10 cellular contexts compared by ENCODE assay signal in genomic region chr12:4810219-4810671, GRCh38.
DNase-seq lines count a peak whose midpoint lies in the region; ATAC-seq, FAIRE-seq and TF ChIP-seq lines count a peak whose summit lies in the region.
"Had no signal": no experiment of that assay in that cellular context is flagged by ENCODE, and none has a peak within 500 bp of the region (broad histone marks: within the 10 kb centered on the region; RNA-seq: fewer than 3 reads in every experiment).

No MANE protein-coding gene starts in this region.

- H3K36me3 ChIP-seq in HUES48 (ENCODE audit: control insufficient read depth, insufficient read depth, low read length) (no peaks in the 10 kb centered on the region), endocrine pancreas (ENCODE audit: control insufficient read depth, insufficient read depth, low read length) (no peaks in the 10 kb centered on the region), trophoblast cell (ENCODE audit: control insufficient read depth in 1 of 2, insufficient read depth in 2 of 2, low read length in 2 of 2) (no peaks in the 10 kb centered on the region)

- H2BK120ac ChIP-seq in trophoblast cell (ENCODE audit: insufficient read depth, low read length, poor library complexity), result no peak overlapping the region

- no peak overlapping the region for H3K18ac ChIP-seq in trophoblast cell (ENCODE audit: low read length)

- H2AK5ac ChIP-seq in trophoblast cell (ENCODE audit: low read length), result no peak overlapping the region

- H3K79me1 ChIP-seq in trophoblast cell (ENCODE audit: low read length), result no peaks in the 10 kb centered on the region

- no CpG with 5 or more reads among the region's 34 CpGs for WGBS in trophoblast cell (ENCODE audit: extremely low coverage, insufficient coverage, insufficient read length)

- H3K9ac ChIP-seq in HUES48 (ENCODE audit: low read depth, low read length) (no peak overlapping the region), endocrine pancreas (ENCODE audit: control insufficient read depth, insufficient read depth, low read length) (peak overlapping the region; percentile 27), trophoblast cell (ENCODE audit: low read length) (no peak overlapping the region)

- peak overlapping the region; percentile 71 for H3K4me3 ChIP-seq in HUES48 (ENCODE audit: low read depth, low read length)
- no peak overlapping the region for H3K4me3 ChIP-seq in endocrine pancreas (ENCODE audit: control insufficient read depth, insufficient read depth, low read length)
- no peak overlapping the region for H3K4me3 ChIP-seq in trophoblast cell (ENCODE audit: low read depth, low read length)
- H3K4me3 ChIP-seq: K562 had no signal

- H3K27ac Mint-ChIP-seq in CD4-positive, alpha-beta T cell, result no peak overlapping the region

- peak overlapping the region; percentile 74 for H3K4me2 ChIP-seq in trophoblast cell (ENCODE audit: low read length)

- H3K36me3 Mint-ChIP-seq in CD4-positive, alpha-beta T cell (ENCODE audit: low read depth), result no peaks in the 10 kb centered on the region

- H3K9me3 Mint-ChIP-seq in CD4-positive, alpha-beta T cell, result no peaks in the 10 kb centered on the region

- peaks cover 13% of the 10 kb centered on the region for H3K27me3 ChIP-seq in CD4-positive, alpha-beta T cell (ENCODE audit: control insufficient read depth, insufficient read depth, low read length)
- H3K27me3 ChIP-seq in HUES48 (ENCODE audit: control insufficient read depth, insufficient read depth, low read length), result peaks cover 61% of the 10 kb centered on the region
- no peaks in the 10 kb centered on the region for H3K27me3 ChIP-seq in endocrine pancreas (ENCODE audit: control insufficient read depth, insufficient read depth, low read length)
- peaks cover 29% of the 10 kb centered on the region for H3K27me3 ChIP-seq in trophoblast cell (ENCODE audit: insufficient read depth, low read length)

- no peak for TF ChIP-seq CTCF in CD4-positive, alpha-beta T cell (IDR thresholded peaks at IDR 0.05)
- no peak for TF ChIP-seq CTCF in GM20000 (IDR thresholded peaks at IDR 0.05; ENCODE audit: extremely low read depth, missing control alignments)

- no peak for DNase-seq in CD4-positive, alpha-beta T cell
- DNase-seq in trophoblast cell (no peak), GM12892 (ENCODE audit: insufficient read length) (no peak), NCI-H1436 (lab: John Stamatoyannopoulos, UW) (no peak), GM20000 (ENCODE audit: low spot score) (no peak), dermis blood vessel endothelial cell (no peak)
- DNase-seq: SHP77 treated with DMSO at 0.1 percent for 48 hours had no signal

- CTCF ChIA-PET in CD4-positive, alpha-beta T cell (lab: Charles Lee), result no interaction called here

- intact Hi-C loops in CD4-positive, alpha-beta T cell (cut with DNase I, micrococcal nuclease), result no loop called here

- H3K9me3 ChIP-seq in CD4-positive, alpha-beta T cell (ENCODE audit: control insufficient read depth, low read length), result no peaks in the 10 kb centered on the region
- H3K9me3 ChIP-seq in HUES48 (ENCODE audit: control insufficient read depth, insufficient read depth, low read length) (no peaks in the 10 kb centered on the region), endocrine pancreas (ENCODE audit: control insufficient read depth, low read length) (no peaks in the 10 kb centered on the region), trophoblast cell (ENCODE audit: insufficient read depth, low read depth, low read length) (peaks cover 10% of the 10 kb centered on the region)

- no peak overlapping the region for H2BK5ac ChIP-seq in trophoblast cell (ENCODE audit: low read depth, low read length, poor library complexity)

- POLR2A ChIA-PET in CD4-positive, alpha-beta T cell (lab: Charles Lee), result no interaction called here

- no peak overlapping the region for H4K8ac ChIP-seq in trophoblast cell (ENCODE audit: low read depth, low read length)

- no peak for FAIRE-seq in GM12892 (lab: Jason Lieb, UNC)
- FAIRE-seq: K562 had no signal

- no peak for ATAC-seq in CD4-positive, alpha-beta T cell (ENCODE audit: poor library complexity)
- ATAC-seq: K562 had no signal

- H3K4me3 Mint-ChIP-seq in CD4-positive, alpha-beta T cell, result peak overlapping the region; percentile 38

- H3K23ac ChIP-seq in trophoblast cell (ENCODE audit: low read length), result no peak overlapping the region

- no peak overlapping the region for H3K14ac ChIP-seq in trophoblast cell (ENCODE audit: low read length)

- H3K4ac ChIP-seq in trophoblast cell (ENCODE audit: low read depth, low read length), result no peak overlapping the region

- H2BK12ac ChIP-seq in trophoblast cell (ENCODE audit: low read length), result no peak overlapping the region

- H3K4me1 ChIP-seq in HUES48 (ENCODE audit: control insufficient read depth, insufficient read depth, low read length), result no peaks in the 10 kb centered on the region
- H3K4me1 ChIP-seq in endocrine pancreas (ENCODE audit: control insufficient read depth, insufficient read depth, low read length), result peaks cover 14% of the 10 kb centered on the region
- peaks cover 0 to 7% of the 10 kb centered on the region in 2 experiments for H3K4me1 ChIP-seq in trophoblast cell (ENCODE audit: control insufficient read depth in 1 of 2, insufficient read depth in 2 of 2, low read length in 2 of 2)

- no peak overlapping the region for H4K91ac ChIP-seq in trophoblast cell (ENCODE audit: low read depth, low read length)

- no peak for TF ChIP-seq POLR2A in GM12892 (IDR thresholded peaks at IDR 0.05; ENCODE audit: low read depth, low read length)

- H3K79me2 ChIP-seq in trophoblast cell (ENCODE audit: control insufficient read depth, insufficient read depth, low read length, poor library complexity), result no peaks in the 10 kb centered on the region

- no peak overlapping the region for H2AFZ ChIP-seq in trophoblast cell (ENCODE audit: insufficient read depth, low read length, poor library complexity)

- peaks cover 40% of the 10 kb centered on the region for H3K4me1 Mint-ChIP-seq in CD4-positive, alpha-beta T cell (ENCODE audit: low read depth)

- no peak overlapping the region for H3K27ac ChIP-seq in CD4-positive, alpha-beta T cell (ENCODE audit: low read depth, low read length)
- H3K27ac ChIP-seq in HUES48 (ENCODE audit: low read depth, low read length) (no peak overlapping the region), trophoblast cell (ENCODE audit: low read depth, low read length) (no peak overlapping the region)

- no peak overlapping the region for H4K12ac ChIP-seq in trophoblast cell (ENCODE audit: low read depth, low read length)

- peaks cover 44% of the 10 kb centered on the region for H3K27me3 Mint-ChIP-seq in CD4-positive, alpha-beta T cell
